Comparison of ENCODE assay signal across 12 cellular contexts in genomic region chr4:150683775-150684350, GRCh38.
DNase-seq lines count a peak whose midpoint lies in the region; FAIRE-seq and TF ChIP-seq lines count a peak whose summit lies in the region.
"Had no signal": no experiment of that assay in that cellular context is flagged by ENCODE, and none has a peak within 500 bp of the region (broad histone marks: within the 10 kb centered on the region; RNA-seq: fewer than 3 reads in every experiment).

No MANE protein-coding gene starts in this region.

- H3K4me1 ChIP-seq in HUES48 (ENCODE audit: control insufficient read depth, insufficient read depth, low read length) (peaks cover 14% of the 10 kb centered on the region; the same call in 1 of the 2 replicates), keratinocyte (ENCODE audit: control insufficient read depth, extremely low read depth, insufficient read depth, low read length) (peaks cover 16% of the 10 kb centered on the region)

- no peaks in the 10 kb centered on the region for H3K79me2 ChIP-seq in keratinocyte (ENCODE audit: control insufficient read depth, insufficient read depth, low read length)

- H3K27ac ChIP-seq in HUES48 (ENCODE audit: low read depth, low read length), result peak overlapping the region; percentile 11
- H3K27ac ChIP-seq in SK-N-MC, result 0 out of 2 replicates have a peak overlapping the region, but pooled peaks have one; percentile 15
- H3K27ac ChIP-seq in keratinocyte (ENCODE audit: control insufficient read depth, insufficient read depth, low read length), result no peak overlapping the region
- no peak overlapping the region for H3K27ac ChIP-seq in coronary artery

- H3K9ac ChIP-seq in HUES48 (ENCODE audit: low read depth, low read length) (no peak overlapping the region), SK-N-MC (ENCODE audit: insufficient read length) (no peak overlapping the region), keratinocyte (ENCODE audit: control insufficient read depth, extremely low read depth, insufficient read depth, low read length) (no peak overlapping the region)

- no peak for DNase-seq in SK-N-MC (ENCODE audit: low read depth, low spot score)
- no peak for DNase-seq in keratinocyte (ENCODE audit: low read depth, low spot score)
- no peak for DNase-seq in frontal cortex (ENCODE audit: low spot score in 2 of 2)
- no peak for DNase-seq in coronary artery (ENCODE audit: low spot score)
- DNase-seq in NCI-H2171 treated with DMSO at 0.1 percent for 48 hours (lab: John Stamatoyannopoulos, UW), result no peak
- DNase-seq in kidney glomerular epithelial cell (lab: John Stamatoyannopoulos, UW), result no peak
- DNase-seq: CD4-positive, CD25-positive, alpha-beta regulatory T cell; HCEC 1CT; NCI-H1417; NCI-H187 treated with DMSO at 0.1 percent for 48 hours; NCI-H446 had no signal

- dilution Hi-C loops in keratinocyte (cut with MboI; ENCODE audit: extremely low pct_ligation_motif_present, low sequenced_read_pairs), result no loop called here

- H3K9me1 ChIP-seq in keratinocyte (ENCODE audit: control insufficient read depth, extremely low read depth, insufficient read depth, low read length), result no peaks in the 10 kb centered on the region

- H3K36me3 ChIP-seq in HUES48 (ENCODE audit: control insufficient read depth, insufficient read depth, low read length), result no peaks in the 10 kb centered on the region
- peaks cover 2% of the 10 kb centered on the region; the same call in 1 of the 2 replicates for H3K36me3 ChIP-seq in SK-N-MC (ENCODE audit: insufficient read depth, low read length)
- H3K36me3 ChIP-seq in keratinocyte (ENCODE audit: control insufficient read depth in 2 of 2, extremely low read depth in 1 of 2, insufficient read depth in 2 of 2, low read length in 2 of 2), result no peaks in the 10 kb centered on the region

- H3K27me3 ChIP-seq in HUES48 (ENCODE audit: control insufficient read depth, insufficient read depth, low read length) (no peaks in the 10 kb centered on the region), keratinocyte (ENCODE audit: control insufficient read depth, extremely low read depth, insufficient read depth, low read length) (no peaks in the 10 kb centered on the region)

- H2AFZ ChIP-seq in keratinocyte (ENCODE audit: control insufficient read depth, low read length), result no peak overlapping the region

- H4K20me1 ChIP-seq in keratinocyte (ENCODE audit: control insufficient read depth, extremely low read depth, insufficient read depth, low read length), result no peaks in the 10 kb centered on the region

- FAIRE-seq in keratinocyte (lab: Jason Lieb, UNC) (peak; percentile 26), frontal cortex (lab: Jason Lieb, UNC) (no peak)

- H3K4me3 ChIP-seq in HUES48 (ENCODE audit: low read depth, low read length), result no peak overlapping the region
- no peak overlapping the region for H3K4me3 ChIP-seq in SK-N-MC
- no peak overlapping the region for H3K4me3 ChIP-seq in keratinocyte (ENCODE audit: control insufficient read depth in 2 of 3, extremely low read depth in 1 of 3, insufficient read depth in 2 of 3, low read depth in 1 of 3, low read length in 3 of 3)
- H3K4me3 ChIP-seq in coronary artery, result no peak overlapping the region

- TF ChIP-seq CTCF in keratinocyte (optimal IDR thresholded peaks at IDR 0.05 in 1 of 3, IDR thresholded peaks at IDR 0.05 in 1 of 3, conservative IDR thresholded peaks at IDR 0.05 in 1 of 3; ENCODE audit: extremely low read depth in 1 of 3, insufficient read depth in 2 of 3, low read length in 3 of 3) (no peak), coronary artery (IDR thresholded peaks at IDR 0.05) (no peak)

- no peak overlapping the region for H3K4me2 ChIP-seq in keratinocyte (ENCODE audit: control insufficient read depth, extremely low read depth, insufficient read depth, low read depth, low read length)

- H3K9me3 ChIP-seq in HUES48 (ENCODE audit: control insufficient read depth, insufficient read depth, low read length), result no peaks in the 10 kb centered on the region
- H3K9me3 ChIP-seq in SK-N-MC (ENCODE audit: low read depth, low read length), result no peaks in the 10 kb centered on the region
- H3K9me3 ChIP-seq in keratinocyte (ENCODE audit: control insufficient read depth, low read depth, low read length), result no peaks in the 10 kb centered on the region

Comparison
In these comparisons a context has a peak if more than half of its experiments do, and no peak if none do; other contexts are left out.
1. H3K27ac ChIP-seq: peak in HUES48 (single experiment) and SK-N-MC (single experiment); none in keratinocyte (single experiment) and coronary artery (0 of 2).